In the genomic region with DNA sequence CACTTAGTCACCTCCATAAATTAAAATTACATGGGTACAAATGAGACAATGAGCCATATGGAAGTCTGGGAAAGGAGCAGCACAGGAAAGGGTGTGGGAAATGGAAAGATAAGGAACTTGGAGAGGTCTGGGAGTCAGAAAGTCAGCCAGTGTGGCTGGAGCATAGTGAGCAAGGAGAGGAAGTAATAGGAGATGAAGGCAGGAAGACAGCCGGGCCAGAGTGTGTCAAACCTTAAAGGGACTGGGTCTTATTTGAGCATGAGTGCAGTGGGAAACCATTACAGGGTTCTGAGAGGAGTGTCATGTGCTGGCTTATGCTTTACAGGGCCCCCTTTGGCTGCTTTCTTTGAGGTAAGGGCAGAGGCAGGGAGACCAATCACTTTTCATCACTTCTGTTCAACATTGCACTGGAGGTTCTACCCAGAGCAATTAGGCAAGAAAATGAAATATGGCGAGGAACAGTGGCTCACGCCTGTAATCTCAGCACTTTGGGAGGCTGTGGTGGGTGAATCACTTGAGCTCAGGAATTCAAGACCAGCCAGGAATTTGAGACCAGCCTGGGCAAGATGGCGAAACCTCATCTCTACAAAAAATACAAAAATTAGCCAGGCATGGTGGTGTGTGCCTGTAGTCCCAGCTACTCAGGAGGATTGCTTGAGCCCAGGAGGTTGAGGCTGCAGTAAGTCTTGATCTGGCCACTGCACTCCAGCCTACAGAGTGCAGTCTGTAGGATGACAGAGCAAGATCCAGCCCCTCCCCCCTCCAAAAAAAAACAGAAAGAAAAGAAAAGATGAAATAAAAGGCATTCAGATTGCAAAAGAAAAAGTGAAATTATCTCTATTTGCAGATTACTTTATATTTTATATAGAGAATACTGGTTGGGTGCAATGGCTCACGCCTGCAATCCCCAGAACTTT, we compare ENCODE assay signal across 11 cellular contexts. TPM values are rescaled to one million over a fixed set of nuclear protein-coding genes. Genes with fewer than 3 reads are reported as not detected.
DNase-seq lines count a peak whose midpoint lies in the region; ATAC-seq, FAIRE-seq and TF ChIP-seq lines count a peak whose summit lies in the region.
"Had no signal": no experiment of that assay in that cellular context is flagged by ENCODE, and none has a peak within 500 bp of the region (broad histone marks: within the 10 kb centered on the region; RNA-seq: fewer than 3 reads in every experiment).

No MANE protein-coding gene starts in this region.

- ATAC-seq in A549 = peak; percentile 59 to 65; a peak in 4 of 6 replicates

- H4K20me1 ChIP-seq in astrocyte (ENCODE audit: insufficient read depth, low read length) (no peaks in the 10 kb centered on the region), keratinocyte (ENCODE audit: control insufficient read depth, extremely low read depth, insufficient read depth, low read length) (no peaks in the 10 kb centered on the region)

- H3K27me3 ChIP-seq in astrocyte (ENCODE audit: insufficient read depth, low read length) = no peaks in the 10 kb centered on the region
- no peaks in the 10 kb centered on the region for H3K27me3 ChIP-seq in keratinocyte (ENCODE audit: control insufficient read depth, extremely low read depth, insufficient read depth, low read length)
- H3K27me3 ChIP-seq in WERI-Rb-1 (ENCODE audit: insufficient read depth, low read depth, severe bottlenecking) = no peaks in the 10 kb centered on the region

- H3K4me3 ChIP-seq in A549 = no peak overlapping the region
- H3K4me3 ChIP-seq in HEK293 (ENCODE audit: low read depth, low read length) = no peak overlapping the region
- no peak overlapping the region for H3K4me3 ChIP-seq in astrocyte (ENCODE audit: insufficient read depth, low read depth, low read length)
- no peak overlapping the region for H3K4me3 ChIP-seq in keratinocyte (ENCODE audit: control insufficient read depth in 2 of 3, extremely low read depth in 1 of 3, insufficient read depth in 2 of 3, low read depth in 1 of 3, low read length in 3 of 3)
- no peak overlapping the region for H3K4me3 ChIP-seq in WERI-Rb-1 (ENCODE audit: low read depth, low read length)

- H3K9me3 ChIP-seq in A549 = no peaks in the 10 kb centered on the region
- no peaks in the 10 kb centered on the region for H3K9me3 ChIP-seq in HEK293 (ENCODE audit: control insufficient read depth, insufficient read depth, low read depth, low read length)
- no peaks in the 10 kb centered on the region for H3K9me3 ChIP-seq in astrocyte (ENCODE audit: insufficient read depth, low read depth, low read length)
- no peaks in the 10 kb centered on the region for H3K9me3 ChIP-seq in keratinocyte (ENCODE audit: control insufficient read depth, low read depth, low read length)
- H3K9me3 ChIP-seq in WERI-Rb-1 (ENCODE audit: severe bottlenecking) = no peaks in the 10 kb centered on the region

- peaks cover 14% of the 10 kb centered on the region for H3K4me1 Mint-ChIP-seq in astrocyte (ENCODE audit: low read depth, unreplicated experiment)

- WGBS in A549 (ENCODE audit: missing lambda C conversion rate) = 75% methylated on average over 5 of the region's 5 CpGs

- POLR2A ChIA-PET in A549 (lab: Yijun Ruan, JAX) (interaction anchor here (0.5 kb wide), 1 partner anchor 74 kb away, joined by 3 read pairs; no protein-coding TSS in a partner anchor), HEK293 (lab: Yijun Ruan, JAX) (no interaction called here)

- no peak for TF ChIP-seq POLR2A in A549 (IDR thresholded peaks at IDR 0.05; ENCODE audit: low read length)

- H3K36me3 ChIP-seq in HEK293 (ENCODE audit: control insufficient read depth in 2 of 2, insufficient read depth in 1 of 2, low read length in 2 of 2) (no peaks in the 10 kb centered on the region), astrocyte (ENCODE audit: insufficient read depth, low read length) (no peaks in the 10 kb centered on the region), keratinocyte (ENCODE audit: control insufficient read depth in 2 of 2, extremely low read depth in 1 of 2, insufficient read depth in 2 of 2, low read length in 2 of 2) (no peaks in the 10 kb centered on the region), WERI-Rb-1 (no peaks in the 10 kb centered on the region)

- DNase-seq in A549 (ENCODE audit: low read depth in 1 of 2, low spot score in 1 of 2) (no peak), astrocyte (ENCODE audit: low read depth) (peak; percentile 83), keratinocyte (ENCODE audit: low read depth, low spot score) (no peak), NCI-H1417 treated with DMSO at 0.1 percent for 48 hours (lab: John Stamatoyannopoulos, UW) (no peak), WERI-Rb-1 (no peak), DMS153 treated with DMSO at 0.1 percent for 48 hours (lab: John Stamatoyannopoulos, UW; ENCODE audit: unreplicated experiment) (no peak)
- DNase-seq in stimulated activated naive CD4-positive, alpha-beta T cell treated with Interleukin-2 at 50 U/mL for 16 hours (lab: John Stamatoyannopoulos, UW) = no peak
- DNase-seq: effector CD8-positive, alpha-beta T cell; NCI-H1105 had no signal

- dilution Hi-C loops in keratinocyte (cut with MboI; ENCODE audit: extremely low pct_ligation_motif_present, low sequenced_read_pairs) = no loop called here

- TF ChIP-seq EP300 in A549 (IDR thresholded peaks at IDR 0.05) = no peak

- TF ChIP-seq CTCF in A549 (IDR thresholded peaks at IDR 0.05) (no peak), HEK293 (tag by site-specific recombination; IDR thresholded peaks at IDR 0.05) (no peak), astrocyte (IDR thresholded peaks at IDR 0.05; ENCODE audit: insufficient read depth, low read depth, low read length) (no peak), keratinocyte (optimal IDR thresholded peaks at IDR 0.05 in 1 of 3, IDR thresholded peaks at IDR 0.05 in 1 of 3, conservative IDR thresholded peaks at IDR 0.05 in 1 of 3; ENCODE audit: extremely low read depth in 1 of 3, insufficient read depth in 2 of 3, low read length in 3 of 3) (no peak), WERI-Rb-1 (IDR thresholded peaks at IDR 0.05; ENCODE audit: low read depth, low read length) (no peak)

- no peaks in the 10 kb centered on the region for H3K79me2 ChIP-seq in astrocyte (ENCODE audit: insufficient read depth, low read length)
- H3K79me2 ChIP-seq in keratinocyte (ENCODE audit: control insufficient read depth, insufficient read depth, low read length) = no peaks in the 10 kb centered on the region

- H3K9me3 Mint-ChIP-seq in astrocyte (ENCODE audit: unreplicated experiment) = peaks cover 4% of the 10 kb centered on the region

- H3K9ac ChIP-seq in astrocyte (ENCODE audit: low read length) = peak overlapping the region; percentile 43
- H3K9ac ChIP-seq in keratinocyte (ENCODE audit: control insufficient read depth, extremely low read depth, insufficient read depth, low read length) = peak overlapping the region; percentile 55

- CTCF ChIA-PET in A549 (lab: Yijun Ruan, JAX) = interaction anchor here (1.3 kb wide), 1 partner anchor 162 kb away, joined by 3 read pairs; no protein-coding TSS in a partner anchor
- CTCF ChIA-PET in HEK293 (lab: Yijun Ruan, JAX) = no interaction called here

- no peaks in the 10 kb centered on the region for H3K9me1 ChIP-seq in keratinocyte (ENCODE audit: control insufficient read depth, extremely low read depth, insufficient read depth, low read length)

- no peak for FAIRE-seq in A549 (lab: Jason Lieb, UNC)
- peak; percentile 65 for FAIRE-seq in astrocyte (lab: Jason Lieb, UNC)
- FAIRE-seq in keratinocyte (lab: Jason Lieb, UNC) = peak; percentile 84

- no peaks in the 10 kb centered on the region for H3K27me3 Mint-ChIP-seq in astrocyte (ENCODE audit: low read depth, unreplicated experiment)

- H3K27ac ChIP-seq in A549 (peak overlapping the region in 1 of 2 experiments; percentile 60; a peak in 3 of 6 replicates), HEK293 (ENCODE audit: extremely low read depth, low read depth, low read length) (no peak overlapping the region), astrocyte (ENCODE audit: low read depth, low read length) (peak overlapping the region; percentile 81), keratinocyte (ENCODE audit: control insufficient read depth, insufficient read depth, low read length) (peak overlapping the region; percentile 90), WERI-Rb-1 (no peak overlapping the region)
- H3K27ac ChIP-seq: C4-2B had no signal

- H3K4me2 ChIP-seq in A549 (no peak overlapping the region), astrocyte (ENCODE audit: low read length) (peak overlapping the region; percentile 56), keratinocyte (ENCODE audit: control insufficient read depth, extremely low read depth, insufficient read depth, low read depth, low read length) (peak overlapping the region; percentile 54)

- peak overlapping the region; percentile 65 for H3K4me3 Mint-ChIP-seq in astrocyte (ENCODE audit: unreplicated experiment)

- H2AFZ ChIP-seq in astrocyte (ENCODE audit: low read depth, low read length) (peak overlapping the region; percentile 54), keratinocyte (ENCODE audit: control insufficient read depth, low read length) (peak overlapping the region; percentile 83)

- TF ChIP-seq RAD21 in A549 (conservative IDR thresholded peaks at IDR 0.05 in 1 of 2, IDR thresholded peaks at IDR 0.05 in 1 of 2) = no peak

- H3K4me1 ChIP-seq in A549 (no peaks in the 10 kb centered on the region), HEK293 (ENCODE audit: control insufficient read depth, insufficient read depth, low read length) (no peaks in the 10 kb centered on the region), astrocyte (ENCODE audit: insufficient read depth, low read length) (peaks cover 15% of the 10 kb centered on the region), keratinocyte (ENCODE audit: control insufficient read depth, extremely low read depth, insufficient read depth, low read length) (peaks cover 14% of the 10 kb centered on the region)

- H3K36me3 Mint-ChIP-seq in astrocyte (ENCODE audit: low read depth, unreplicated experiment) = no peaks in the 10 kb centered on the region

- peak overlapping the region; percentile 96 for H3K27ac Mint-ChIP-seq in astrocyte (ENCODE audit: unreplicated experiment)

TF ChIP-seq in A549, 52 proteins besides CTCF, POLR2A, EP300 and RAD21 (continues in another document):
- no peak for TF ChIP-seq BHLHE40 (IDR thresholded peaks at IDR 0.05; ENCODE audit: low read depth, low read length)

RNA-seq across cellular contexts. Expression of a gene that starts 21.0 kb away (rescaled TPM):
- polyA plus RNA-seq in A549 (2011; rRNA removed) = 4.3 and 6.9 TPM in 2 replicates
- polyA plus RNA-seq in A549 (2012; cell fraction: cytosol; rRNA removed) = 8.1 and 11.7 TPM in 2 replicates
- polyA plus RNA-seq in A549 (2012; cell fraction: nucleus; rRNA removed) = 68.0 and 69.2 TPM in 2 replicates
- 21.7 to 24.5 TPM (median 23.9 TPM) in 3 replicates for polyA plus RNA-seq in A549 (2017; fragmentation: RNase III; extraction: RNeasy Plus Mini Kit Qiagen cat#74134 plus additional on column Dnase treatment)
- polyA minus RNA-seq in A549 (2011; rRNA and poly(A)+ RNA removed) = 12.2 and 15.3 TPM in 2 replicates
- total RNA-seq in astrocyte = 62.5 and 76.8 TPM in 2 replicates
- polyA plus RNA-seq in keratinocyte = 3.2 to 5.4 TPM (median 4.7 TPM) in 3 replicates
- 9.1 TPM for polyA plus RNA-seq in keratinocyte (2011; ENCODE audit: low read depth)
- 2.0 and 4.4 TPM in 2 replicates for polyA plus RNA-seq in keratinocyte (2011; cell fraction: cytosol; rRNA removed)
- 30.8 and 44.3 TPM in 2 replicates for polyA plus RNA-seq in keratinocyte (2011; cell fraction: nucleus; rRNA removed)
- 19.4 TPM in 2 replicates for polyA plus RNA-seq in keratinocyte (2012; ENCODE audit: low replicate concordance)
- 9.7 to 19.9 TPM (median 10.2 TPM) in 3 replicates for polyA minus RNA-seq in keratinocyte
- 12.1 TPM for polyA minus RNA-seq in keratinocyte (2011; cell fraction: cytosol; rRNA and poly(A)+ RNA removed)
- 14.4 and 17.2 TPM in 2 replicates for polyA minus RNA-seq in keratinocyte (2011; cell fraction: nucleus; rRNA and poly(A)+ RNA removed)

Comparison
In these comparisons a context has a peak if more than half of its experiments do, and no peak if none do; other contexts are left out.
1. H3K27ac ChIP-seq: peak in astrocyte (single experiment) and keratinocyte (single experiment); none in HEK293 (single experiment) and WERI-Rb-1 (single experiment).